9 cellular contexts compared by ENCODE assay signal in the genomic region with DNA sequence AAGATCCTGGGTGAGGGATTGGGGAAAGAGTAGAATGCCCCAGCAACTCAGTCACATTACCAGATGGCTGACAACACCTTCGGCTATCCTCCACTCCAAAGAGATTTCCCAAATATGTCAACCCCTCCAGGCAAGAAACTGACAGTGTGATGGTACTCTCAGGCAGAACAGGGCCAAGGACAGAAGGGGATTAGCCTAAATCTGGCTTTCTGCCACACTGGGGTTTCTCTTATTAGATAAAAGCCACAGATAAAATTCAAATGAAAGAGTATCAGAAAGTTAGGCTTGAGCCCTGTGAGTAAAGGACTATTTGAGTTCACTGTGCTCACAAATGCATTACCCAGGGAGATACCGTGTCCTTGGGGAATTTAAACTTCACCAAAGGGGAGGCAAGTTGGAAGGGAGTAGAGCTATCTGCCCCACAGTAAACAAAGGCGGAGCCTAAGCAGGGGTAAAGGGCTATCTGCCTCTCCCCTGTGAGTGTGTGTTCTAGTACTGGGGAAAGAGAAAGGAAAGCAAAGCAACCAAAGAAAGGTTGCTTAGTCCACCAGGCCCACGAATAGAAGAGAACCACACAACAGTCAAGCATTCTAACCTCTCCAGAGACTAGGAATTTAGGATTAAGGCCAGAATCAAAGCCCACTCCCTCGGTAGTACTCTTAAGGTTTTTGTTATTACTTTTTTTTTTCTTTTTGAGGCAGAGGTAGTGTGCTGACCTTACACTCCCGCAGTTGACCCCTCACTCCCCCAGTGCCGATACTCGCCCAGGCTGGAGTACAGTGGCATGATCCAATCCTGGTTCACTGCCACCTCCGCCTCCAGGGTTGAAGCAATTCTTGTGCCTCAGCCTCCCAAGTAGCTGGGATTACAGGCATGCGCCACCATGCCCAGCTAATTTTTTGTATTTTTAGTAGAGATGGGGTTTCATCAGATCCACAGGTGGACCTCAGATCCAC. TPM values are rescaled to one million over a fixed set of nuclear protein-coding genes. Genes with fewer than 3 reads are reported as not detected.
A peak's percentile ranks its signal among the peaks of the same experiment; 100 is the strongest.
DNase-seq lines count a peak whose midpoint lies in the region; FAIRE-seq and TF ChIP-seq lines count a peak whose summit lies in the region.
"Had no signal": no experiment of that assay in that cellular context is flagged by ENCODE, and none has a peak within 500 bp of the region (broad histone marks: within the 10 kb centered on the region; RNA-seq: fewer than 3 reads in every experiment).

No MANE protein-coding gene starts in this region.

- H3K36me3 ChIP-seq in OCI-LY3 (replicated peaks; ENCODE audit: low read depth, low read length) (peaks cover 54% of the 10 kb centered on the region), H1 (ENCODE audit: control insufficient read depth in 2 of 4, insufficient read depth in 4 of 4, low read length in 3 of 4) (peaks cover 6 to 31% (median 16%) of the 10 kb centered on the region in 4 experiments), neutrophil (peaks cover 33% of the 10 kb centered on the region)

- CTCF ChIA-PET in H1 (lab: Charles Lee; ENCODE audit: partially characterized antibody), result interaction anchor here (0.6 to 2.0 kb wide), 5 partner anchors 19 to 147 kb away, joined by 3 to 9 read pairs (median 4); no protein-coding TSS in a partner anchor

- no peak overlapping the region for H2BK5ac ChIP-seq in H1 (ENCODE audit: low read depth, low read length)

- POLR2A ChIA-PET in H1 (lab: Charles Lee; ENCODE audit: partially characterized antibody), result interaction anchor here (0.6 to 11.3 kb wide), 14 partner anchors 9 to 216 kb away, joined by 3 to 107 read pairs (median 7); a partner anchor contains a TSS

- H4K91ac ChIP-seq in H1 (replicated peaks; ENCODE audit: insufficient read length, low read length), result no peak overlapping the region

- H3K9me3 ChIP-seq in OCI-LY3 (ENCODE audit: insufficient read depth, low read length) (no peaks in the 10 kb centered on the region), H1 (ENCODE audit: insufficient read depth in 2 of 2, low read depth in 1 of 2, low read length in 1 of 2) (no peaks in the 10 kb centered on the region), neutrophil (no peaks in the 10 kb centered on the region)

- peak overlapping the region; percentile 99 for H3K4me2 ChIP-seq in OCI-LY3 (ENCODE audit: low read length)
- peak overlapping the region; percentile 34 to 83 for H3K4me2 ChIP-seq in H1 (ENCODE audit: insufficient read depth in 1 of 2, low read depth in 2 of 2, low read length in 2 of 2)

- no peak overlapping the region for H3K18ac ChIP-seq in H1 (ENCODE audit: extremely low read depth, low read length)

- no peak overlapping the region for H3K23ac ChIP-seq in H1 (ENCODE audit: insufficient read length)

- H4K20me1 ChIP-seq in OCI-LY3 (ENCODE audit: insufficient read depth, low read length), result peaks cover 70% of the 10 kb centered on the region
- peaks cover 33 to 34% of the 10 kb centered on the region in 2 experiments for H4K20me1 ChIP-seq in H1 (replicated peaks in 1 of 2; ENCODE audit: control insufficient read depth in 1 of 2, insufficient read depth in 2 of 2, low read length in 2 of 2)

- TF ChIP-seq EP300 in H1 (IDR thresholded peaks at IDR 0.05; ENCODE audit: borderline replicate concordance in 1 of 2, low read depth in 2 of 2, low read length in 2 of 2), result no peak

- no peak for FAIRE-seq in H1 (lab: Jason Lieb, UNC)

- no peak overlapping the region for H2BK120ac ChIP-seq in H1 (replicated peaks; ENCODE audit: low read depth, low read length)

- H2BK15ac ChIP-seq in H1 (ENCODE audit: low read length), result no peak overlapping the region

- H2AFZ ChIP-seq in OCI-LY3 (ENCODE audit: low read depth, low read length) (no peak overlapping the region), H1 (ENCODE audit: low read length) (no peak overlapping the region)

- H2BK12ac ChIP-seq in H1 (ENCODE audit: low read depth, low read length), result no peak overlapping the region

- H3K4ac ChIP-seq in H1 (replicated peaks; ENCODE audit: insufficient read length, low read depth, low read length), result no peak overlapping the region

- H4K8ac ChIP-seq in H1 (ENCODE audit: extremely low read depth, insufficient read depth, low read length), result no peak overlapping the region

- 83% methylated on average over 10 of the region's 10 CpGs; no CpG with 5 or more reads in 1 of the 2 experiments for WGBS in H1 (ENCODE audit: extremely low coverage in 1 of 2, insufficient coverage in 1 of 2, insufficient read length in 1 of 2, insufficient replicate concordance in 2 of 2, low coverage in 1 of 2, low lambda C conversion rate in 2 of 2, missing lambda C conversion rate in 1 of 2), 2 experiments

- no peaks in the 10 kb centered on the region for H3K27me3 ChIP-seq in OCI-LY3 (ENCODE audit: low read depth, low read length)
- no peaks in the 10 kb centered on the region for H3K27me3 ChIP-seq in H1 (replicated peaks in 1 of 4; ENCODE audit: control insufficient read depth in 3 of 4, extremely low read depth in 1 of 4, insufficient read depth in 3 of 4, low read length in 3 of 4)
- no peaks in the 10 kb centered on the region for H3K27me3 ChIP-seq in neutrophil

- H3K79me2 ChIP-seq in OCI-LY3 (ENCODE audit: low read length), result peaks cover 88% of the 10 kb centered on the region
- peaks cover 65 to 86% of the 10 kb centered on the region in 2 experiments for H3K79me2 ChIP-seq in H1 (ENCODE audit: control insufficient read depth in 1 of 2, insufficient read depth in 2 of 2, low read length in 2 of 2)

- H4K5ac ChIP-seq in H1 (ENCODE audit: insufficient read length, low read depth, low read length), result no peak overlapping the region

- DNase-seq in DMS 273 (lab: John Stamatoyannopoulos, UW; ENCODE audit: unreplicated experiment) (peak; percentile 65), H1 (ENCODE audit: low read depth in 1 of 2, low spot score in 2 of 2) (no peak), DMS53 (lab: John Stamatoyannopoulos, UW) (no peak)
- no peak for DNase-seq in stimulated activated CD4-positive, alpha-beta T cell treated with anti-CD3 and anti-CD28 coated beads, Interleukin-4, amount 100 ng/mL, for 1 hour
- no peak for DNase-seq in activated effector memory CD4-positive, alpha-beta T cell treated with Interleukin-2 at 50 U/mL for 16 hours
- DNase-seq in stimulated activated CD8-positive, alpha-beta memory T cell treated with anti-CD3 and anti-CD28 coated beads, Interleukin-4, amount 100 ng/mL, for 48 hours, result no peak

- H2BK20ac ChIP-seq in H1 (ENCODE audit: low read length), result no peak overlapping the region

- no peak overlapping the region for H3K56ac ChIP-seq in H1 (replicated peaks; ENCODE audit: insufficient read length, low read depth, low read length)

- no peak for TF ChIP-seq RAD21 in H1 (IDR thresholded peaks at IDR 0.05 in 1 of 2, conservative IDR thresholded peaks at IDR 0.05 in 1 of 2; ENCODE audit: low read depth in 2 of 2, low read length in 2 of 2)

- TF ChIP-seq CTCF in OCI-LY3 (IDR thresholded peaks at IDR 0.05; ENCODE audit: low read depth, low read length), result no peak
- TF ChIP-seq CTCF in H1 (IDR thresholded peaks at IDR 0.05; ENCODE audit: control extremely low read depth in 1 of 3, insufficient read depth in 1 of 3, low read depth in 1 of 3, low read length in 3 of 3), result no peak
- no peak for TF ChIP-seq CTCF in neutrophil (IDR thresholded peaks at IDR 0.05)

- peaks cover 7% of the 10 kb centered on the region; the same call in 1 of the 2 replicates for H3K23me2 ChIP-seq in H1 (ENCODE audit: low read depth, low read length)

- no peak for TF ChIP-seq POLR2A in H1 (IDR thresholded peaks at IDR 0.05; ENCODE audit: control extremely low read depth in 1 of 2, low read depth in 2 of 2, low read length in 2 of 2)

- no peak overlapping the region for H3K14ac ChIP-seq in H1 (ENCODE audit: insufficient read length)

- H3K4me3 ChIP-seq in OCI-LY3 (ENCODE audit: low read length) (peak overlapping the region; percentile 79), H1 (ENCODE audit: extremely low read depth in 1 of 4, insufficient read depth in 2 of 4, low read depth in 3 of 4, low read length in 4 of 4) (peak overlapping the region in 1 of 4 experiments; percentile 44; a peak in 2 of 8 replicates), neutrophil (ENCODE audit: low read depth in 1 of 2, low read length in 1 of 2) (peak overlapping the region; percentile 88 to 99)

- peaks cover 21% of the 10 kb centered on the region for H3K79me1 ChIP-seq in H1 (ENCODE audit: low read depth, low read length)

- H2AK5ac ChIP-seq in H1 (ENCODE audit: low read depth, low read length), result no peak overlapping the region

- H3K27ac ChIP-seq in OCI-LY3 (ENCODE audit: low read length) (peak overlapping the region; percentile 95), H1 (ENCODE audit: low read depth, low read length) (peak overlapping the region; percentile 40; the same call in 1 of the 2 replicates), neutrophil (peak overlapping the region; percentile 96)

- peak overlapping the region; percentile 87 for H3K9ac ChIP-seq in OCI-LY3 (ENCODE audit: low read length)
- peak overlapping the region in 1 of 4 experiments; percentile 58; a peak in 1 of 7 replicates for H3K9ac ChIP-seq in H1 (replicated peaks in 1 of 4; ENCODE audit: extremely low read depth in 1 of 4, low read depth in 3 of 4, low read length in 3 of 4)

- H3K4me1 ChIP-seq in OCI-LY3 (ENCODE audit: low read length) (peaks cover 35% of the 10 kb centered on the region), H1 (replicated peaks in 1 of 4; ENCODE audit: control insufficient read depth in 3 of 4, insufficient read depth in 4 of 4, low read length in 3 of 4) (peaks cover 10 to 17% (median 14%) of the 10 kb centered on the region in 4 experiments), neutrophil (ENCODE audit: control insufficient read depth in 1 of 2, insufficient read depth in 1 of 2, low read depth in 1 of 2, low read length in 1 of 2) (peaks cover 76 to 79% of the 10 kb centered on the region in 2 experiments)

RNA-seq across cellular contexts. Expression of a gene that starts 12.8 kb away (rescaled TPM):
- 572 and 586 TPM in 2 replicates for total RNA-seq in H1 (2021; fragmentation: NEBNext Ultra II Directional; extraction: Animal tissue kit (Norgen Biotek cat#: 25700))
- 213 and 278 TPM in 2 replicates for polyA plus RNA-seq in H1 (2011; rRNA removed)
- 447 TPM for polyA plus RNA-seq in H1 (2011; cell fraction: cytosol; rRNA removed)
- polyA plus RNA-seq in H1 (2011; cell fraction: nucleus; rRNA removed), result 140 TPM
- 519 to 696 TPM (median 559 TPM) in 4 replicates for polyA plus RNA-seq in H1 (2012, experiment 1 of 2)
- polyA plus RNA-seq in H1 (2012, experiment 2 of 2), result 254 TPM
- polyA plus RNA-seq in H1 (2013, experiment 1 of 2), result 394 TPM
- 404 TPM for polyA plus RNA-seq in H1 (2013, experiment 2 of 2)
- 132 and 139 TPM in 2 replicates for polyA minus RNA-seq in H1 (2011; rRNA and poly(A)+ RNA removed)
- 150 TPM for polyA minus RNA-seq in H1 (2011; cell fraction: cytosol; rRNA and poly(A)+ RNA removed)
- 75.5 TPM for polyA minus RNA-seq in H1 (2011; cell fraction: nucleus; rRNA and poly(A)+ RNA removed)

RNA-seq across cellular contexts. Expression of a gene that starts 24.3 kb away (rescaled TPM):
- total RNA-seq in H1 (2021; fragmentation: NEBNext Ultra II Directional; extraction: Animal tissue kit (Norgen Biotek cat#: 25700)), result not detected in 2 replicates
- polyA plus RNA-seq in H1 (2011; rRNA removed), result not detected in 2 replicates
- not detected for polyA plus RNA-seq in H1 (2011; cell fraction: cytosol; rRNA removed)
- 0.04 TPM for polyA plus RNA-seq in H1 (2011; cell fraction: nucleus; rRNA removed)
- polyA plus RNA-seq in H1 (2012, experiment 1 of 2), result 0.03 TPM in 1 of 4 replicates, not detected in the others
- not detected for polyA plus RNA-seq in H1 (2012, experiment 2 of 2)
- not detected for polyA plus RNA-seq in H1 (2013, experiment 1 of 2)
- polyA plus RNA-seq in H1 (2013, experiment 2 of 2), result under 0.01 TPM
- 0.24 TPM in 1 of 2 replicates, not detected in the other for polyA minus RNA-seq in H1 (2011; rRNA and poly(A)+ RNA removed)
- not detected for polyA minus RNA-seq in H1 (2011; cell fraction: cytosol; rRNA and poly(A)+ RNA removed)
- polyA minus RNA-seq in H1 (2011; cell fraction: nucleus; rRNA and poly(A)+ RNA removed), result not detected

RNA-seq across cellular contexts. Expression of a gene that starts 27.0 kb away (rescaled TPM):
- not detected in 2 replicates for total RNA-seq in H1 (2021; fragmentation: NEBNext Ultra II Directional; extraction: Animal tissue kit (Norgen Biotek cat#: 25700))
- not detected in 2 replicates for polyA plus RNA-seq in H1 (2011; rRNA removed)
- polyA plus RNA-seq in H1 (2011; cell fraction: cytosol; rRNA removed), result not detected
- not detected for polyA plus RNA-seq in H1 (2011; cell fraction: nucleus; rRNA removed)
- polyA plus RNA-seq in H1 (2012, experiment 1 of 2), result not detected in 4 replicates
- not detected for polyA plus RNA-seq in H1 (2012, experiment 2 of 2)
- polyA plus RNA-seq in H1 (2013, experiment 1 of 2), result not detected
- not detected for polyA plus RNA-seq in H1 (2013, experiment 2 of 2)
- polyA minus RNA-seq in H1 (2011; rRNA and poly(A)+ RNA removed), result not detected in 2 replicates
- not detected for polyA minus RNA-seq in H1 (2011; cell fraction: cytosol; rRNA and poly(A)+ RNA removed)
- polyA minus RNA-seq in H1 (2011; cell fraction: nucleus; rRNA and poly(A)+ RNA removed), result not detected
- total RNA-seq: urinary bladder had no signal
- polyA plus RNA-seq: urinary bladder had no signal

RNA-seq across cellular contexts. Expression of a gene that starts 41.6 kb away (rescaled TPM):
- 253 and 254 TPM in 2 replicates for total RNA-seq in H1 (2021; fragmentation: NEBNext Ultra II Directional; extraction: Animal tissue kit (Norgen Biotek cat#: 25700))
- 303 and 349 TPM in 2 replicates for polyA plus RNA-seq in H1 (2011; rRNA removed)
- 153 TPM for polyA plus RNA-seq in H1 (2011; cell fraction: cytosol; rRNA removed)
- 398 TPM for polyA plus RNA-seq in H1 (2011; cell fraction: nucleus; rRNA removed)
- polyA plus RNA-seq in H1 (2012, experiment 1 of 2), result 177 to 223 TPM (median 204 TPM) in 4 replicates
- polyA plus RNA-seq in H1 (2012, experiment 2 of 2), result 86.7 TPM
- polyA plus RNA-seq in H1 (2013, experiment 1 of 2), result 193 TPM
- polyA plus RNA-seq in H1 (2013, experiment 2 of 2), result 182 TPM
- 375 and 378 TPM in 2 replicates for polyA minus RNA-seq in H1 (2011; rRNA and poly(A)+ RNA removed)
- polyA minus RNA-seq in H1 (2011; cell fraction: cytosol; rRNA and poly(A)+ RNA removed), result 74.2 TPM
- polyA minus RNA-seq in H1 (2011; cell fraction: nucleus; rRNA and poly(A)+ RNA removed), result 289 TPM

Comparison
In these comparisons a context has a peak if more than half of its experiments do, and no peak if none do; other contexts are left out.
1. H3K27ac ChIP-seq: peak in every context shown above with its lines; median percentile 96 in neutrophil; 95 in OCI-LY3; 40 in H1.